ENCODE assay signal across 9 cellular contexts in the genomic region with DNA sequence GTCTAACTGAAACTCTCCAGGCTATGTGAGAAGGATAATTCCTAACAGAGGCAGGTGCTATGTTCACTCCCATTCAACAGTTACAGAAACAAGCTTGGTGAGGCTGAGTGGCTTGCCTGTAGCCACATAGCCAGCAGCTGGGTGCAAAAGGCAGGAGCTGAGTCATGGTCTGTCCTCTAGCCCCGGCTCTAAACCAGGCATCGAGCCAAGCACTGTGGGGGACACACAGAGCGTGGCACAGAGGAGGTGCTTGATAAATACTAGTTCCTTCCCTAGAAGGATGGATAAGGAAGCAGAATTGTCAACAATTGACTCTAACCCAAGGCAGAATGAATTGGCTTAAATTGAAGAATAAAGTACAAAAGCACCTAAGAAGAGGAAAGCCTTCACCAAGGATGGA. TPM values are rescaled to one million over a fixed set of nuclear protein-coding genes. Genes with fewer than 3 reads are reported as not detected.
A peak's percentile ranks its signal among the peaks of the same experiment; 100 is the strongest.
DNase-seq lines count a peak whose midpoint lies in the region; ATAC-seq lines count a peak whose summit lies in the region.
"Had no signal": no experiment of that assay in that cellular context is flagged by ENCODE, and none has a peak within 500 bp of the region (broad histone marks: within the 10 kb centered on the region; RNA-seq: fewer than 3 reads in every experiment).

No MANE protein-coding gene starts in this region.

- H3K4me3 Mint-ChIP-seq in activated T-cell treated with anti-CD3 and anti-CD28 coated beads, Interleukin-2, amount 50 U/mL, for 72 hours = no peak overlapping the region

- H3K36me3 Mint-ChIP-seq in activated T-cell treated with anti-CD3 and anti-CD28 coated beads, Interleukin-2, amount 50 U/mL, for 72 hours (ENCODE audit: insufficient read depth in 2 of 2) = peaks cover 0 to 1% of the 10 kb centered on the region in 2 donors

- DNase-seq in NCI-H146 (lab: John Stamatoyannopoulos, UW) (peak; percentile 24), NCI-H146 treated with DMSO at 0.1 percent for 48 hours (lab: John Stamatoyannopoulos, UW; ENCODE audit: unreplicated experiment) (no peak), LoVo (ENCODE audit: low spot score) (peak; percentile 43), RPMI8226 (peak; percentile 91), myocyte (ENCODE audit: low read depth) (peak; percentile 74)
- DNase-seq in activated T-cell treated with anti-CD3 and anti-CD28 coated beads, Interleukin-2, amount 50 U/mL, for 72 hours = no peak
- DNase-seq: lower lobe of right lung had no signal

- ATAC-seq in HG03571 (IDR thresholded peaks at IDR 0.05; ENCODE audit: unreplicated experiment) = no peak
- ATAC-seq in activated CD4-positive, CD25-positive, alpha-beta regulatory T cell treated with anti-CD3 and anti-CD28 coated beads, Interleukin-2, amount 50 U/mL, for 24 hours = no peak
- no peak for ATAC-seq in activated T-cell treated with anti-CD3 and anti-CD28 coated beads, Interleukin-2, amount 50 U/mL, for 72 hours (replicated peaks in 1 of 2)
- ATAC-seq: lower lobe of right lung had no signal

- no peak overlapping the region for H3K27ac Mint-ChIP-seq in activated T-cell treated with anti-CD3 and anti-CD28 coated beads, Interleukin-2, amount 50 U/mL, for 72 hours

- H3K27me3 Mint-ChIP-seq in activated T-cell treated with anti-CD3 and anti-CD28 coated beads, Interleukin-2, amount 50 U/mL, for 72 hours (ENCODE audit: low read depth) = no peaks in the 10 kb centered on the region

- no peaks in the 10 kb centered on the region for H3K9me3 Mint-ChIP-seq in activated T-cell treated with anti-CD3 and anti-CD28 coated beads, Interleukin-2, amount 50 U/mL, for 72 hours

- peaks cover 31% of the 10 kb centered on the region for H3K4me1 Mint-ChIP-seq in activated T-cell treated with anti-CD3 and anti-CD28 coated beads, Interleukin-2, amount 50 U/mL, for 72 hours (ENCODE audit: low read depth)

RNA-seq across cellular contexts. Expression of a gene that starts 10.4 kb away (rescaled TPM):
- total RNA-seq in myocyte = 0.10 TPM in 1 of 2 replicates, not detected in the other
- polyA plus RNA-seq in myocyte (2012) = not detected
- total RNA-seq in activated T-cell treated with anti-CD3 and anti-CD28 coated beads, Interleukin-2, amount 50 U/mL, for 72 hours = 1 to 10 TPM in 1 of 2 donors, under 1 TPM in 1; 0.46 to 2.4 TPM

RNA-seq across cellular contexts. Expression of a gene that starts 58.2 kb away (rescaled TPM):
- total RNA-seq in myocyte = not detected in 2 replicates
- polyA plus RNA-seq in myocyte (2012) = not detected
- total RNA-seq in activated T-cell treated with anti-CD3 and anti-CD28 coated beads, Interleukin-2, amount 50 U/mL, for 72 hours = 10 to 100 TPM; 23.5 to 48.3 TPM

Comparison
In these comparisons a context has a peak if more than half of its experiments do, and no peak if none do; other contexts are left out.
1. DNase-seq: peak in NCI-H146 (single experiment), LoVo (single experiment), RPMI8226 (single experiment) and myocyte (single experiment); none in NCI-H146 treated with DMSO at 0.1 percent for 48 hours (single experiment) and activated T-cell treated with anti-CD3 and anti-CD28 coated beads, Interleukin-2, amount 50 U/mL, for 72 hours (0 of 2).
2. RNA of a gene that starts 58.2 kb away (total RNA-seq): 23.5 to 48.3 TPM in activated T-cell treated with anti-CD3 and anti-CD28 coated beads, Interleukin-2, amount 50 U/mL, for 72 hours; not detected in myocyte; every median in the first group is over 10 times any median in the second.